In the genomic region with DNA sequence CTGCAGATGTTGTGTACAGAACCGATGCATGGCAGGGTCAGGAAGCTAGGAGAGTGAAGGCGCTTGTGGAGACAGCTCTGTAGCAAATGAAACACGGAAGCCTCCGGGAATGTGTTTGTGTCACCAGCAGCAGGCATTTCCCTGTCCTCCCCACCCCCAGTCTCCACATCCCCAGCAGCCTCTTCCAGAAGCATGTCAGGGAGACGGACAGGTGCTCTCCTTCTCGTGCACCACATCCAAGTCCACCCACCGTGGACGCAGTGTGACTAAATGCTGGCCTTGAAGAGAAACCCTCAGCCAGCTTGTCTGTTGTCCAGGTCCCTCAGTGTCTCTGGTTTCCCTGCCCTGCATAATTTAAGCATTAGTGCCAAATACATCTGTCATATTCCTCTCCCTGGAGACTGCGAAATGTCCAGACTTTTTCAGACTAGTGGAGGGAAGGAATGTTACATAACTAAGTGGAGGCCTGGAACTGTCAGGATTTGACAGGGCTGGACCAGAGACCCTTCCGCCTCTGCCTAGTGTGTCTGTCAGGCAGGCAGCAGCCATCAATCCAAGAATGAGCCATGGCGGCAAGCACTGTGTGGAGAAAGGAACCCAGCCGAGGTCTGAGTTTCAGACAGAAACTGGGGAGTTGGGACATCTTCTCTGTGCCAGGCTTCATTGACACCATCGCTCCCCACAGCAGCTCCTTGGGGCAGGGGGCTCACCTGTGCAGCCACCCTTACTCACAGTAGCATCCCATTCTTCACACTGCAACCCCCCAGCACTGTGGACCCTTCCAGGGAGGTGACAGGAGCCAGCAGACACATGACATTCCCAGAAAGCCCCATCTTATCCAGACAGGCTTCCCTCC, we compare ENCODE assay signal across 12 cellular contexts. TPM values are rescaled to one million over a fixed set of nuclear protein-coding genes. Genes with fewer than 3 reads are reported as not detected.
DNase-seq lines count a peak whose midpoint lies in the region; ATAC-seq and TF ChIP-seq lines count a peak whose summit lies in the region.
"Had no signal": no experiment of that assay in that cellular context is flagged by ENCODE, and none has a peak within 500 bp of the region (broad histone marks: within the 10 kb centered on the region; RNA-seq: fewer than 3 reads in every experiment).

No MANE protein-coding gene starts in this region.

- H3F3A ChIP-seq in GM23338 (replicated peaks; ENCODE audit: low read depth) (no peaks in the 10 kb centered on the region), smooth muscle cell (ENCODE audit: low read depth) (peaks cover 5% of the 10 kb centered on the region)

- no peak for TF ChIP-seq POLR2A in body of pancreas (IDR thresholded peaks at IDR 0.05)

- TF ChIP-seq CTCF in GM23338 (conservative IDR thresholded peaks at IDR 0.05; ENCODE audit: low read depth in 2 of 2) (no peak), body of pancreas (IDR thresholded peaks at IDR 0.05) (no peak), hepatocyte (IDR thresholded peaks at IDR 0.05; ENCODE audit: poor library complexity) (no peak), smooth muscle cell (IDR thresholded peaks at IDR 0.05; ENCODE audit: borderline replicate concordance, insufficient read depth, poor library complexity, severe bottlenecking) (no peak), left lung (IDR thresholded peaks at IDR 0.05) (no peak), Calu3 (IDR thresholded peaks at IDR 0.05; ENCODE audit: unreplicated experiment) (no peak)

- H3K36me3 Mint-ChIP-seq in GM23338 (ENCODE audit: low read depth) (no peaks in the 10 kb centered on the region), Calu3 (ENCODE audit: insufficient read depth, unreplicated experiment) (peaks cover 8% of the 10 kb centered on the region)

- no peak for DNase-seq in GM23338 (ENCODE audit: low spot score)
- peak in 1 of 4 donors; percentile 19 for DNase-seq in body of pancreas
- DNase-seq in hepatocyte (ENCODE audit: low spot score) = peak; percentile 38
- DNase-seq in smooth muscle cell (lab: John Stamatoyannopoulos, UW; ENCODE audit: unreplicated experiment) = no peak
- no peak for DNase-seq in MV-4-11 (lab: John Stamatoyannopoulos, UW)
- DNase-seq in left lung = no peak
- DNase-seq in nucleus accumbens (lab: John Stamatoyannopoulos, UW) = no peak
- DNase-seq in Calu3 = no peak
- DNase-seq: CD8-positive, alpha-beta T cell had no signal

- no peak overlapping the region for H2AFZ ChIP-seq in GM23338
- H2AFZ ChIP-seq in hepatocyte = no peak overlapping the region
- H2AFZ ChIP-seq in smooth muscle cell (ENCODE audit: low read depth) = no peak overlapping the region

- H3K27ac Mint-ChIP-seq in GM23338 (no peak overlapping the region), Calu3 (ENCODE audit: unreplicated experiment) (no peak overlapping the region)
- H3K27ac Mint-ChIP-seq: CD8-positive, alpha-beta T cell; natural killer cell treated with Interleukin-12 subunit alpha and Interleukin-12 subunit beta and Interleukin-15 and Interleukin-18, amount 100 ng/mL, for 72 hours had no signal

- no peaks in the 10 kb centered on the region for H3K9me3 Mint-ChIP-seq in GM23338
- H3K9me3 Mint-ChIP-seq in Calu3 (ENCODE audit: low read depth, unreplicated experiment) = no peaks in the 10 kb centered on the region
- H3K9me3 Mint-ChIP-seq: CD8-positive, alpha-beta T cell; natural killer cell treated with Interleukin-12 subunit alpha and Interleukin-12 subunit beta and Interleukin-15 and Interleukin-18, amount 100 ng/mL, for 72 hours had no signal

- intact Hi-C loops in body of pancreas (cut with DNase I) = no loop called here
- intact Hi-C loops in left lung (cut with DNase I) = no loop called here
- intact Hi-C loops in Calu3 (cut with micrococcal nuclease; ENCODE audit: unreplicated experiment) = no loop called here

- H3K9ac ChIP-seq in smooth muscle cell (ENCODE audit: low read depth) = no peak overlapping the region

- no peaks in the 10 kb centered on the region for H3K9me2 ChIP-seq in GM23338 (ENCODE audit: insufficient read depth)
- H3K9me2 ChIP-seq in hepatocyte (replicated peaks; ENCODE audit: insufficient read depth) = no peaks in the 10 kb centered on the region

- no peak overlapping the region for H3K4me2 ChIP-seq in GM23338
- peak overlapping the region; percentile 53 for H3K4me2 ChIP-seq in hepatocyte
- peak overlapping the region; percentile 58 for H3K4me2 ChIP-seq in smooth muscle cell

- no peaks in the 10 kb centered on the region for H3K36me3 ChIP-seq in GM23338 (ENCODE audit: insufficient read depth)
- H3K36me3 ChIP-seq in body of pancreas (replicated peaks in 1 of 2; ENCODE audit: insufficient read depth in 1 of 2, low read depth in 2 of 2) = peaks cover 0 to 6% of the 10 kb centered on the region in 2 donors
- H3K36me3 ChIP-seq in hepatocyte (replicated peaks; ENCODE audit: insufficient read depth, low read depth) = no peaks in the 10 kb centered on the region
- no peaks in the 10 kb centered on the region for H3K36me3 ChIP-seq in smooth muscle cell (ENCODE audit: low read depth)
- peaks cover 0 to 31% of the 10 kb centered on the region in 2 donors for H3K36me3 ChIP-seq in left lung

- peaks cover 2% of the 10 kb centered on the region for H3K27me3 Mint-ChIP-seq in GM23338 (ENCODE audit: insufficient read depth, low read depth, poor library complexity)
- no peaks in the 10 kb centered on the region for H3K27me3 Mint-ChIP-seq in Calu3 (ENCODE audit: unreplicated experiment)
- H3K27me3 Mint-ChIP-seq: natural killer cell treated with Interleukin-12 subunit alpha and Interleukin-12 subunit beta and Interleukin-15 and Interleukin-18, amount 100 ng/mL, for 72 hours had no signal

- H3K4me1 Mint-ChIP-seq in GM23338 (peaks cover 7% of the 10 kb centered on the region), Calu3 (ENCODE audit: low read depth, unreplicated experiment) (peaks cover 19% of the 10 kb centered on the region)

- H4K20me1 ChIP-seq in GM23338 (replicated peaks; ENCODE audit: insufficient read depth) (no peaks in the 10 kb centered on the region), hepatocyte (ENCODE audit: insufficient read depth, poor library complexity, severe bottlenecking) (no peaks in the 10 kb centered on the region), smooth muscle cell (ENCODE audit: low read depth) (no peaks in the 10 kb centered on the region)

- CTCF ChIA-PET in Calu3 (lab: Charles Lee) = interaction anchor here (0.6 to 1.5 kb wide), 2 partner anchors 13 to 1875 kb away, joined by 5 read pairs; no protein-coding TSS in a partner anchor

- H3K27ac ChIP-seq in GM23338 (ENCODE audit: low read depth) = peak overlapping the region; percentile 30; the same call in 1 of the 2 replicates
- H3K27ac ChIP-seq in body of pancreas = no peak overlapping the region
- H3K27ac ChIP-seq in hepatocyte = peak overlapping the region; percentile 66
- peak overlapping the region; percentile 22 for H3K27ac ChIP-seq in smooth muscle cell (ENCODE audit: low read depth)
- peak overlapping the region in 1 of 2 donors; percentile 18 for H3K27ac ChIP-seq in left lung
- H3K27ac ChIP-seq: VCaP had no signal

- no peaks in the 10 kb centered on the region for H3K79me2 ChIP-seq in GM23338 (replicated peaks; ENCODE audit: insufficient read depth)
- no peaks in the 10 kb centered on the region for H3K79me2 ChIP-seq in hepatocyte
- no peaks in the 10 kb centered on the region for H3K79me2 ChIP-seq in smooth muscle cell (ENCODE audit: low read depth)

- no peak for ATAC-seq in GM23338
- peak; percentile 20 for ATAC-seq in body of pancreas
- no peak for ATAC-seq in left lung
- ATAC-seq: CD8-positive, alpha-beta T cell had no signal

- H3K4me3 ChIP-seq in GM23338 = no peak overlapping the region
- no peak overlapping the region for H3K4me3 ChIP-seq in body of pancreas
- no peak overlapping the region for H3K4me3 ChIP-seq in hepatocyte
- no peak overlapping the region for H3K4me3 ChIP-seq in smooth muscle cell
- no peak overlapping the region for H3K4me3 ChIP-seq in left lung

- H3K4me1 ChIP-seq in GM23338 (ENCODE audit: insufficient read depth) (peaks cover 4% of the 10 kb centered on the region; the same call in 1 of the 2 replicates), body of pancreas (no peaks in the 10 kb centered on the region), hepatocyte (ENCODE audit: insufficient read depth) (peaks cover 49% of the 10 kb centered on the region), smooth muscle cell (ENCODE audit: low read depth) (peaks cover 7% of the 10 kb centered on the region), left lung (peaks cover 0 to 6% of the 10 kb centered on the region in 2 donors)

- no peak overlapping the region for H3K4me3 Mint-ChIP-seq in GM23338
- H3K4me3 Mint-ChIP-seq in Calu3 (ENCODE audit: low read depth, unreplicated experiment) = no peak overlapping the region
- H3K4me3 Mint-ChIP-seq: CD8-positive, alpha-beta T cell; natural killer cell treated with Interleukin-12 subunit alpha and Interleukin-12 subunit beta and Interleukin-15 and Interleukin-18, amount 100 ng/mL, for 72 hours had no signal

- no TSS peak for BruUV-seq in Calu3 (replicated peaks; lab: Mats Ljungman, UMichigan)

- H3K27me3 ChIP-seq in GM23338 (ENCODE audit: insufficient read depth) = no peaks in the 10 kb centered on the region
- no peaks in the 10 kb centered on the region for H3K27me3 ChIP-seq in body of pancreas
- H3K27me3 ChIP-seq in hepatocyte = no peaks in the 10 kb centered on the region
- H3K27me3 ChIP-seq in smooth muscle cell (ENCODE audit: low read depth) = no peaks in the 10 kb centered on the region
- no peaks in the 10 kb centered on the region for H3K27me3 ChIP-seq in left lung

- H3K9me3 ChIP-seq in body of pancreas = no peaks in the 10 kb centered on the region
- H3K9me3 ChIP-seq in hepatocyte (ENCODE audit: low read depth) = no peaks in the 10 kb centered on the region
- H3K9me3 ChIP-seq in smooth muscle cell (replicated peaks; ENCODE audit: low read depth) = no peaks in the 10 kb centered on the region
- no peaks in the 10 kb centered on the region for H3K9me3 ChIP-seq in left lung

- 70 to 78% methylated on average over 10 to 13 of the region's 13 CpGs for WGBS in body of pancreas, 2 donors
- 70% methylated on average over 13 of the region's 13 CpGs for WGBS in hepatocyte (ENCODE audit: low lambda C conversion rate, missing lambda C conversion rate)
- 65% methylated on average over 13 of the region's 13 CpGs for WGBS in smooth muscle cell (ENCODE audit: low lambda C conversion rate)

RNA-seq across cellular contexts. Expression of a gene that starts 26.6 kb away (rescaled TPM):
- not detected in 2 replicates for total RNA-seq in GM23338 (2014; rRNA removed; shearing (Covaris generic))
- 0.17 and 0.50 TPM in 2 replicates for polyA plus RNA-seq in GM23338 (2016; fragmentation: Nextera tagmentation; extraction: Ambion mirVana)
- 1 to 10 TPM in 1 of 2 donors, under 1 TPM in 1; 0.33 to 3.1 TPM for total RNA-seq in body of pancreas
- total RNA-seq in hepatocyte = not detected in 2 replicates
- 0.28 TPM in 1 of 2 replicates, not detected in the other for polyA plus RNA-seq in hepatocyte
- 1.2 and 4.1 TPM in 2 replicates for total RNA-seq in smooth muscle cell
- 7.2 and 9.6 TPM in 2 replicates for polyA plus RNA-seq in smooth muscle cell
- total RNA-seq in left lung = 1 to 10 TPM; 2.5 TPM
- 0.17 and 0.32 TPM in 2 replicates for total RNA-seq in Calu3 (2022)
- total RNA-seq: MCF 10A; natural killer cell treated with Interleukin-12 subunit alpha and Interleukin-12 subunit beta and Interleukin-15 and Interleukin-18, amount 100 ng/mL, for 72 hours had no signal

RNA-seq across cellular contexts. Expression of a gene that starts 42.2 kb away (rescaled TPM):
- 7.9 and 8.7 TPM in 2 replicates for total RNA-seq in GM23338 (2014; rRNA removed; shearing (Covaris generic))
- polyA plus RNA-seq in GM23338 (2016; fragmentation: Nextera tagmentation; extraction: Ambion mirVana) (3.6 and 3.7 TPM in 2 replicates), hepatocyte (39.2 and 45.2 TPM in 2 replicates), smooth muscle cell (43.7 and 44.6 TPM in 2 replicates)
- total RNA-seq in body of pancreas (10 to 100 TPM; 16.5 to 25.7 TPM), hepatocyte (39.6 and 44.8 TPM in 2 replicates), smooth muscle cell (40.7 and 45.7 TPM in 2 replicates), left lung (10 to 100 TPM; 53.3 to 59.6 TPM), Calu3 (2022) (58.3 and 61.1 TPM in 2 replicates)

RNA-seq across cellular contexts. Expression of a gene that starts 53.3 kb away (rescaled TPM):
- total RNA-seq in GM23338 (2014; rRNA removed; shearing (Covaris generic)) = 79.4 and 82.9 TPM in 2 replicates
- polyA plus RNA-seq in GM23338 (2016; fragmentation: Nextera tagmentation; extraction: Ambion mirVana) = 53.1 and 57.3 TPM in 2 replicates
- total RNA-seq in body of pancreas = 1 to 10 TPM; 5.9 to 6.5 TPM
- total RNA-seq in hepatocyte = 52.3 and 53.0 TPM in 2 replicates
- 42.6 and 51.7 TPM in 2 replicates for polyA plus RNA-seq in hepatocyte
- 49.3 and 57.6 TPM in 2 replicates for total RNA-seq in smooth muscle cell
- 34.6 and 45.4 TPM in 2 replicates for polyA plus RNA-seq in smooth muscle cell
- 10 to 100 TPM; 19.6 to 24.5 TPM for total RNA-seq in left lung
- 59.6 and 64.4 TPM in 2 replicates for total RNA-seq in Calu3 (2022)

RNA-seq across cellular contexts. Expression of a gene that starts 58.1 kb away (rescaled TPM):
- total RNA-seq in GM23338 (2014; rRNA removed; shearing (Covaris generic)) = 261 and 271 TPM in 2 replicates
- polyA plus RNA-seq in GM23338 (2016; fragmentation: Nextera tagmentation; extraction: Ambion mirVana) = 108 and 109 TPM in 2 replicates
- 100 to 1,000 TPM; 152 to 198 TPM for total RNA-seq in body of pancreas
- total RNA-seq in hepatocyte = 184 and 203 TPM in 2 replicates
- 359 and 395 TPM in 2 replicates for polyA plus RNA-seq in hepatocyte
- total RNA-seq in smooth muscle cell = 200 and 225 TPM in 2 replicates
- polyA plus RNA-seq in smooth muscle cell = 441 and 517 TPM in 2 replicates
- 100 to 1,000 TPM; 189 to 192 TPM for total RNA-seq in left lung
- 288 and 291 TPM in 2 replicates for total RNA-seq in Calu3 (2022)

Comparison
In these comparisons a context has a peak if more than half of its experiments do, and no peak if none do; other contexts are left out.
1. H3K27ac ChIP-seq: peak in GM23338 (single experiment), hepatocyte (single experiment) and smooth muscle cell (single experiment); none in body of pancreas (0 of 4).